ENCODE assay signal across 17 cellular contexts in genomic region chr15:81276967-81277366, GRCh38. TPM values are rescaled to one million over a fixed set of nuclear protein-coding genes. Genes with fewer than 3 reads are reported as not detected.
DNase-seq lines count a peak whose midpoint lies in the region; ATAC-seq and TF ChIP-seq lines count a peak whose summit lies in the region.
"Had no signal": no experiment of that assay in that cellular context is flagged by ENCODE, and none has a peak within 500 bp of the region (broad histone marks: within the 10 kb centered on the region; RNA-seq: fewer than 3 reads in every experiment).

No MANE protein-coding gene starts in this region.

- no peak for TF ChIP-seq CTCF in CD4-positive, alpha-beta T cell (IDR thresholded peaks at IDR 0.05)
- no peak for TF ChIP-seq CTCF in WTC11 (IDR thresholded peaks at IDR 0.05)

- no peak for DNase-seq in activated CD4-positive, alpha-beta T cell treated with anti-CD3 and anti-CD28 coated beads for 36 hours
- DNase-seq in activated CD4-positive, alpha-beta T cell treated with anti-CD3 and anti-CD28 coated beads, Interleukin-2, amount 50 U/mL, for 1 hour, result no peak
- no peak for DNase-seq in CD4-positive, alpha-beta T cell
- no peak for DNase-seq in WTC11 (ENCODE audit: low spot score)
- DNase-seq in naive thymus-derived CD4-positive, alpha-beta T cell, result no peak
- no peak for DNase-seq in NCI-H510A (lab: John Stamatoyannopoulos, UW)
- no peak for DNase-seq in posterior vena cava (ENCODE audit: low spot score)
- no peak for DNase-seq in A172 (ENCODE audit: low spot score)
- DNase-seq: AML-193; Calu3; CD4-positive, alpha-beta memory T cell; GDM1; HCEC 1CT; HFFc6; IMR-90 had no signal

- H3K27me3 Mint-ChIP-seq in activated CD4-positive, alpha-beta T cell treated with anti-CD3 and anti-CD28 coated beads for 36 hours, result no peaks in the 10 kb centered on the region
- H3K27me3 Mint-ChIP-seq in CD4-positive, alpha-beta T cell, result no peaks in the 10 kb centered on the region
- peaks cover 5% of the 10 kb centered on the region for H3K27me3 Mint-ChIP-seq in WTC11 (ENCODE audit: low read depth)
- H3K27me3 Mint-ChIP-seq in naive thymus-derived CD4-positive, alpha-beta T cell, result no peaks in the 10 kb centered on the region
- H3K27me3 Mint-ChIP-seq: CD4-positive, alpha-beta memory T cell had no signal

- H3K36me3 Mint-ChIP-seq in activated CD4-positive, alpha-beta T cell treated with anti-CD3 and anti-CD28 coated beads for 36 hours (ENCODE audit: low read depth), result peaks cover 13% of the 10 kb centered on the region
- H3K36me3 Mint-ChIP-seq in CD4-positive, alpha-beta T cell (ENCODE audit: low read depth), result peaks cover 19% of the 10 kb centered on the region
- peaks cover 19% of the 10 kb centered on the region for H3K36me3 Mint-ChIP-seq in WTC11
- H3K36me3 Mint-ChIP-seq in naive thymus-derived CD4-positive, alpha-beta T cell, result peaks cover 9 to 21% (median 11%) of the 10 kb centered on the region in 5 donors

- H3K27me3 ChIP-seq in CD4-positive, alpha-beta T cell (ENCODE audit: control insufficient read depth, insufficient read depth, low read length), result no peaks in the 10 kb centered on the region
- no peaks in the 10 kb centered on the region for H3K27me3 ChIP-seq in naive thymus-derived CD4-positive, alpha-beta T cell (ENCODE audit: control insufficient read depth in 2 of 2, insufficient read depth in 2 of 2, low read length in 2 of 2)

- peaks cover 12% of the 10 kb centered on the region for H3K9me3 ChIP-seq in CD4-positive, alpha-beta T cell (ENCODE audit: control insufficient read depth, low read length)
- H3K9me3 ChIP-seq in naive thymus-derived CD4-positive, alpha-beta T cell (ENCODE audit: control insufficient read depth in 2 of 3, low read length in 3 of 3), result no peaks in the 10 kb centered on the region

- H3K4me1 Mint-ChIP-seq in activated CD4-positive, alpha-beta T cell treated with anti-CD3 and anti-CD28 coated beads for 36 hours, result peaks cover 57% of the 10 kb centered on the region
- H3K4me1 Mint-ChIP-seq in CD4-positive, alpha-beta T cell (ENCODE audit: low read depth), result peaks cover 73% of the 10 kb centered on the region
- H3K4me1 Mint-ChIP-seq in WTC11, result peaks cover 12% of the 10 kb centered on the region
- peaks cover 25 to 77% (median 73%) of the 10 kb centered on the region in 7 donors for H3K4me1 Mint-ChIP-seq in naive thymus-derived CD4-positive, alpha-beta T cell

- POLR2A ChIA-PET in activated CD4-positive, alpha-beta T cell treated with anti-CD3 and anti-CD28 coated beads for 36 hours (lab: Charles Lee), result no interaction called here
- POLR2A ChIA-PET in CD4-positive, alpha-beta T cell (lab: Charles Lee), result interaction anchor here (0.7 to 13.8 kb wide), 3 partner anchors 11 to 58 kb away, joined by 3 to 396 read pairs (median 10); no protein-coding TSS in a partner anchor
- POLR2A ChIA-PET in WTC11 (lab: Charles Lee), result no interaction called here
- POLR2A ChIA-PET in naive thymus-derived CD4-positive, alpha-beta T cell (lab: Charles Lee), result interaction anchor here (0.8 to 17.1 kb wide), 2 partner anchors 9 to 24 kb away, joined by 3 to 642 read pairs; no protein-coding TSS in a partner anchor

- intact Hi-C loops in activated CD4-positive, alpha-beta T cell treated with anti-CD3 and anti-CD28 coated beads for 36 hours (cut with DNase I, micrococcal nuclease), result no loop called here
- intact Hi-C loops in CD4-positive, alpha-beta T cell (cut with DNase I, micrococcal nuclease), result loop anchor here in 1 of 2 experiments (10.0 kb wide), 1 partner anchor 198 kb away; no protein-coding TSS in a partner anchor
- intact Hi-C loops in naive thymus-derived CD4-positive, alpha-beta T cell (cut with micrococcal nuclease), result loop anchor here (5.0 to 10.0 kb wide), 3 partner anchors 45 to 1125 kb away; partner anchors contain the start of genes STARD5 (in 2 of the 2) and FAH (in 1 of the 2)
- intact Hi-C loops in posterior vena cava (cut with DNase I), result loop anchor here in 1 of 2 donors (2.0 to 5.0 kb wide), 2 partner anchors 60 to 124 kb away; no protein-coding TSS in a partner anchor

- H3K4me3 ChIP-seq in naive thymus-derived CD4-positive, alpha-beta T cell (ENCODE audit: low read length), result no peak overlapping the region
- H3K4me3 ChIP-seq: K562 had no signal

- H3K27ac Mint-ChIP-seq in activated CD4-positive, alpha-beta T cell treated with anti-CD3 and anti-CD28 coated beads for 36 hours, result peak overlapping the region; percentile 26
- peak overlapping the region; percentile 82 for H3K27ac Mint-ChIP-seq in CD4-positive, alpha-beta T cell
- no peak overlapping the region for H3K27ac Mint-ChIP-seq in WTC11
- H3K27ac Mint-ChIP-seq in naive thymus-derived CD4-positive, alpha-beta T cell, result peak overlapping the region in 8 of 9 donors; percentile 44 to 90 (median 82)
- H3K27ac Mint-ChIP-seq: HFFc6 had no signal

- H3K4me1 ChIP-seq in naive thymus-derived CD4-positive, alpha-beta T cell (ENCODE audit: control insufficient read depth in 2 of 2, insufficient read depth in 2 of 2, low read length in 2 of 2), result peaks cover 0 to 45% of the 10 kb centered on the region in 2 donors

- peaks cover 15% of the 10 kb centered on the region for H3K9me3 Mint-ChIP-seq in activated CD4-positive, alpha-beta T cell treated with anti-CD3 and anti-CD28 coated beads for 36 hours (ENCODE audit: low read depth)
- H3K9me3 Mint-ChIP-seq in CD4-positive, alpha-beta T cell, result peaks cover 4% of the 10 kb centered on the region
- H3K9me3 Mint-ChIP-seq in WTC11, result peaks cover 32% of the 10 kb centered on the region
- H3K9me3 Mint-ChIP-seq in naive thymus-derived CD4-positive, alpha-beta T cell, result peaks cover 3 to 21% (median 9%) of the 10 kb centered on the region in 11 donors

- H3K4me3 Mint-ChIP-seq in activated CD4-positive, alpha-beta T cell treated with anti-CD3 and anti-CD28 coated beads for 36 hours, result no peak overlapping the region
- no peak overlapping the region for H3K4me3 Mint-ChIP-seq in CD4-positive, alpha-beta T cell
- no peak overlapping the region for H3K4me3 Mint-ChIP-seq in WTC11
- peak overlapping the region in 3 of 10 donors; percentile 25 to 58 (median 39) for H3K4me3 Mint-ChIP-seq in naive thymus-derived CD4-positive, alpha-beta T cell
- H3K4me3 Mint-ChIP-seq: HFFc6 had no signal

- no peak for ATAC-seq in activated CD4-positive, alpha-beta T cell treated with anti-CD3 and anti-CD28 coated beads for 36 hours
- no peak for ATAC-seq in CD4-positive, alpha-beta T cell (ENCODE audit: poor library complexity)
- ATAC-seq in WTC11, result no peak
- no peak for ATAC-seq in naive thymus-derived CD4-positive, alpha-beta T cell
- ATAC-seq: K562 had no signal

- H3K27ac ChIP-seq in CD4-positive, alpha-beta T cell (ENCODE audit: low read depth, low read length), result no peak overlapping the region
- no peak overlapping the region for H3K27ac ChIP-seq in naive thymus-derived CD4-positive, alpha-beta T cell (ENCODE audit: low read depth, low read length)
- H3K27ac ChIP-seq: C4-2B had no signal

- CTCF ChIA-PET in activated CD4-positive, alpha-beta T cell treated with anti-CD3 and anti-CD28 coated beads for 36 hours (lab: Charles Lee), result interaction anchor here (6.9 kb wide), 1 partner anchor 15 kb away, joined by 70 read pairs; no protein-coding TSS in a partner anchor
- CTCF ChIA-PET in CD4-positive, alpha-beta T cell (lab: Charles Lee), result interaction anchor here (3.9 kb wide), 1 partner anchor 16 kb away, joined by 57 read pairs; no protein-coding TSS in a partner anchor
- CTCF ChIA-PET in WTC11 (lab: Charles Lee), result interaction anchor here (1.0 kb wide), 1 partner anchor 10 kb away, joined by 3 read pairs; no protein-coding TSS in a partner anchor
- CTCF ChIA-PET in naive thymus-derived CD4-positive, alpha-beta T cell (lab: Charles Lee), result interaction anchor here (1.1 to 6.2 kb wide), 3 partner anchors 11 to 122 kb away, joined by 4 to 128 read pairs (median 10); no protein-coding TSS in a partner anchor

- H3K36me3 ChIP-seq in naive thymus-derived CD4-positive, alpha-beta T cell (ENCODE audit: control insufficient read depth in 2 of 3, insufficient read depth in 3 of 3, low read length in 3 of 3), result no peaks in the 10 kb centered on the region

TF ChIP-seq in WTC11, 78 proteins besides CTCF, POLR2A, EP300 and RAD21:
- 0 out of 2 replicates have a peak, but pooled peaks have one; percentile 61 for TF ChIP-seq GTF2I (CRISPR knock-in tag; conservative IDR thresholded peaks at IDR 0.05)
- TF ChIP-seq ZNF121 (CRISPR knock-in tag; IDR thresholded peaks at IDR 0.05), result no peak
- TF ChIP-seq ESRRA (CRISPR knock-in tag; IDR thresholded peaks at IDR 0.05; ENCODE audit: borderline replicate concordance), result no peak

RNA-seq across cellular contexts. Expression of gene STARD5, which starts 47.0 kb away (rescaled TPM):
- 1 to 10 TPM; 8.9 to 9.2 TPM for total RNA-seq in activated CD4-positive, alpha-beta T cell treated with anti-CD3 and anti-CD28 coated beads for 36 hours
- 1 to 10 TPM; 9.7 to 9.8 TPM for total RNA-seq in CD4-positive, alpha-beta T cell
- total RNA-seq in WTC11 (2021) (6.3 to 7.2 TPM (median 6.8 TPM) in 3 replicates), posterior vena cava (1 to 10 TPM; 3.9 to 5.9 TPM)
- 10 to 100 TPM in 3 of 5 experiments, 1 to 10 TPM in 2; 5.0 to 11.7 (median 10.1) TPM for total RNA-seq in naive thymus-derived CD4-positive, alpha-beta T cell
- 10 to 100 TPM in 1 of 2 donors, 1 to 10 TPM in 1; 5.2 to 13.5 TPM for polyA plus RNA-seq in naive thymus-derived CD4-positive, alpha-beta T cell
- total RNA-seq in A172 (2014; rRNA removed; shearing (Covaris generic)), result 0.86 and 1.7 TPM in 2 replicates

Comparison
In these comparisons a context has a peak if more than half of its experiments do, and no peak if none do; other contexts are left out.
1. POLR2A ChIA-PET loops: an anchor here in CD4-positive, alpha-beta T cell (0.7 to 13.8 kb wide) and naive thymus-derived CD4-positive, alpha-beta T cell (0.8 to 17.1 kb wide); none called in activated CD4-positive, alpha-beta T cell treated with anti-CD3 and anti-CD28 coated beads for 36 hours and WTC11.
2. intact Hi-C loops: an anchor here in naive thymus-derived CD4-positive, alpha-beta T cell (5.0 to 10.0 kb wide); none called in activated CD4-positive, alpha-beta T cell treated with anti-CD3 and anti-CD28 coated beads for 36 hours.